In genomic region chr10:67883710-67884312, GRCh38 we compare ENCODE assay signal across 8 cellular contexts. TPM values are rescaled to one million over a fixed set of nuclear protein-coding genes. Genes with fewer than 3 reads are reported as not detected.
A peak's percentile ranks its signal among the peaks of the same experiment; 100 is the strongest.
DNase-seq lines count a peak whose midpoint lies in the region; ATAC-seq lines count a peak whose summit lies in the region.

No MANE protein-coding gene starts in this region.

- no peaks in the 10 kb centered on the region for H3K9me3 Mint-ChIP-seq in activated naive CD8-positive, alpha-beta T cell treated with anti-CD3 and anti-CD28 coated beads, Interleukin-2, amount 10 ng/mL, durations not matched to agents 7 days and 5 days

- ATAC-seq in activated naive CD8-positive, alpha-beta T cell treated with anti-CD3 and anti-CD28 coated beads, Interleukin-2, amount 10 ng/mL, durations not matched to agents 7 days and 5 days (ENCODE audit: low read depth): peak; percentile 1
- ATAC-seq in HG02973 (IDR thresholded peaks at IDR 0.05; ENCODE audit: unreplicated experiment): no peak

- DNase-seq in activated CD8-positive, alpha-beta memory T cell treated with anti-CD3 and anti-CD28 coated beads for 24 hours: peak; percentile 56
- DNase-seq in activated CD8-positive, alpha-beta memory T cell treated with anti-CD3 and anti-CD28 coated beads, Interleukin-2, amount 50 U/mL, for 4 hours: no peak
- no peak for DNase-seq in activated naive CD8-positive, alpha-beta T cell treated with anti-CD3 and anti-CD28 coated beads, Interleukin-2, amount 10 ng/mL, durations not matched to agents 7 days and 5 days
- DNase-seq in iPS-NIHi7 (ENCODE audit: extremely low spot score) (peak; percentile 13), stromal cell of bone marrow (ENCODE audit: low read depth) (peak; percentile 4), ACHN (no peak), NCI-H2196 (lab: John Stamatoyannopoulos, UW; ENCODE audit: unreplicated experiment) (no peak)

- H3K27ac Mint-ChIP-seq in activated naive CD8-positive, alpha-beta T cell treated with anti-CD3 and anti-CD28 coated beads, Interleukin-2, amount 10 ng/mL, durations not matched to agents 7 days and 5 days: peak overlapping the region; percentile 84

- in situ Hi-C loops in ACHN (cut with HindIII; ENCODE audit: low pct_ligation_motif_present, low pct_unique_long_range_greater_than_20kb, low sequenced_read_pairs): no loop called here

- H3K4me3 Mint-ChIP-seq in activated naive CD8-positive, alpha-beta T cell treated with anti-CD3 and anti-CD28 coated beads, Interleukin-2, amount 10 ng/mL, durations not matched to agents 7 days and 5 days: peak overlapping the region; percentile 80

- peaks cover 13% of the 10 kb centered on the region for H3K4me1 Mint-ChIP-seq in activated naive CD8-positive, alpha-beta T cell treated with anti-CD3 and anti-CD28 coated beads, Interleukin-2, amount 10 ng/mL, durations not matched to agents 7 days and 5 days

- POLR2A ChIA-PET in activated naive CD8-positive, alpha-beta T cell treated with anti-CD3 and anti-CD28 coated beads, Interleukin-2, amount 10 ng/mL, durations not matched to agents 7 days and 5 days (lab: Charles Lee): interaction anchor here (0.5 to 1.6 kb wide), 8 partner anchors 11 to 448 kb away, joined by 3 to 6 read pairs (median 3); partner anchors contain the start of gene HNRNPH3

- peaks cover 2% of the 10 kb centered on the region for H3K27me3 Mint-ChIP-seq in activated naive CD8-positive, alpha-beta T cell treated with anti-CD3 and anti-CD28 coated beads, Interleukin-2, amount 10 ng/mL, durations not matched to agents 7 days and 5 days

- peaks cover 12% of the 10 kb centered on the region for H3K36me3 Mint-ChIP-seq in activated naive CD8-positive, alpha-beta T cell treated with anti-CD3 and anti-CD28 coated beads, Interleukin-2, amount 10 ng/mL, durations not matched to agents 7 days and 5 days

RNA-seq across cellular contexts. Expression of gene SIRT1, which starts 0.6 kb away (rescaled TPM):
- total RNA-seq in activated naive CD8-positive, alpha-beta T cell treated with anti-CD3 and anti-CD28 coated beads, Interleukin-2, amount 10 ng/mL, durations not matched to agents 7 days and 5 days: 10 to 100 TPM; 31.6 to 31.7 TPM

RNA-seq across cellular contexts. Expression of gene DNAJC12, which starts 45.8 kb away (rescaled TPM):
- 1 to 10 TPM; 3.6 to 4.1 TPM for total RNA-seq in activated naive CD8-positive, alpha-beta T cell treated with anti-CD3 and anti-CD28 coated beads, Interleukin-2, amount 10 ng/mL, durations not matched to agents 7 days and 5 days

Comparison
In these comparisons a context has a peak if more than half of its experiments do, and no peak if none do; other contexts are left out.
1. DNase-seq: peak in activated CD8-positive, alpha-beta memory T cell treated with anti-CD3 and anti-CD28 coated beads for 24 hours (single experiment), iPS-NIHi7 (single experiment) and stromal cell of bone marrow (single experiment); none in activated CD8-positive, alpha-beta memory T cell treated with anti-CD3 and anti-CD28 coated beads, Interleukin-2, amount 50 U/mL, for 4 hours (single experiment), activated naive CD8-positive, alpha-beta T cell treated with anti-CD3 and anti-CD28 coated beads, Interleukin-2, amount 10 ng/mL, durations not matched to agents 7 days and 5 days (single experiment), ACHN (single experiment) and NCI-H2196 (single experiment).